9 cellular contexts compared by ENCODE assay signal in genomic region chr4:70694628-70695027, GRCh38. TPM values are rescaled to one million over a fixed set of nuclear protein-coding genes. Genes with fewer than 3 reads are reported as not detected.
"Had no signal": no experiment of that assay in that cellular context is flagged by ENCODE, and none has a peak within 500 bp of the region (broad histone marks: within the 10 kb centered on the region; RNA-seq: fewer than 3 reads in every experiment).

No MANE protein-coding gene starts in this region.

RNA-seq across cellular contexts. Expression of gene JCHAIN, which starts 28.3 kb away (rescaled TPM):
- total RNA-seq: activated naive CD4-positive, alpha-beta T cell treated with anti-CD3 and anti-CD28 coated beads for 36 hours; activated naive CD8-positive, alpha-beta T cell treated with anti-CD3 and anti-CD28 coated beads for 36 hours; activated T-helper 1 cell treated with anti-CD3 and anti-CD28 coated beads, Interleukin-12 subunit alpha, Interleukin-12 subunit beta, Interleukin-2, Interleukin-4 antibody, amounts not matched to agents 30 ng/mL and 10 ng/mL and 1 ng/mL, durations not matched to agents 14 hours and 24 hours and 36 hours; activated T-helper 17 cell treated with anti-CD3 and anti-CD28 coated beads, Interleukin-2, amount 50 U/mL, for 72 hours; activated T-helper 2 cell treated with anti-CD3 and anti-CD28 coated beads, Interferon-gamma antibody, Interleukin-2, Interleukin-4, amounts not matched to agents 10 μg/mL and 5 μg/mL and 100 μg/mL, durations not matched to agents 14 hours and 24 hours and 36 hours; astrocyte; bronchial epithelial cell; cardiac muscle cell; chondrocyte had no signal
- polyA plus RNA-seq: cardiac muscle cell had no signal
